ENCODE assay signal across 9 cellular contexts in genomic region chr1:2528611-2528965, GRCh38. TPM values are rescaled to one million over a fixed set of nuclear protein-coding genes. Genes with fewer than 3 reads are reported as not detected.
DNase-seq lines count a peak whose midpoint lies in the region; FAIRE-seq and TF ChIP-seq lines count a peak whose summit lies in the region.
"Had no signal": no experiment of that assay in that cellular context is flagged by ENCODE, and none has a peak within 500 bp of the region (broad histone marks: within the 10 kb centered on the region; RNA-seq: fewer than 3 reads in every experiment).

No MANE protein-coding gene starts in this region.

- H3K4me1 ChIP-seq in CD8-positive, alpha-beta memory T cell (ENCODE audit: insufficient read depth, low read length), result peaks cover 46% of the 10 kb centered on the region
- H3K4me1 ChIP-seq in H1 (replicated peaks in 1 of 4; ENCODE audit: control insufficient read depth in 3 of 4, insufficient read depth in 4 of 4, low read length in 3 of 4) (peaks cover 0 to 38% (median 20%) of the 10 kb centered on the region in 4 experiments; a peak in 6 of 7 replicates), neural progenitor cell (peaks cover 54% of the 10 kb centered on the region)

- H4K8ac ChIP-seq in H1 (ENCODE audit: extremely low read depth, insufficient read depth, low read length), result no peak overlapping the region

- H3K9me3 Mint-ChIP-seq in CD8-positive, alpha-beta memory T cell, result no peaks in the 10 kb centered on the region
- no peaks in the 10 kb centered on the region for H3K9me3 Mint-ChIP-seq in neural progenitor cell

- H4K91ac ChIP-seq in H1 (replicated peaks; ENCODE audit: insufficient read length, low read length), result no peak overlapping the region

- peaks cover 18% of the 10 kb centered on the region for H3K27me3 ChIP-seq in CD8-positive, alpha-beta memory T cell (ENCODE audit: insufficient read depth, low read length, poor library complexity, severe bottlenecking)
- H3K27me3 ChIP-seq in H1 (replicated peaks in 1 of 4; ENCODE audit: control insufficient read depth in 3 of 4, extremely low read depth in 1 of 4, insufficient read depth in 3 of 4, low read length in 3 of 4), result peaks cover 30 to 69% (median 63%) of the 10 kb centered on the region in 4 experiments
- H3K27me3 ChIP-seq in neural progenitor cell, result peaks cover 71% of the 10 kb centered on the region

- TF ChIP-seq POLR2A in H1 (IDR thresholded peaks at IDR 0.05; ENCODE audit: control extremely low read depth in 1 of 2, low read depth in 2 of 2, low read length in 2 of 2), result no peak

- H2AK5ac ChIP-seq in H1 (ENCODE audit: low read depth, low read length), result no peak overlapping the region

- no peak overlapping the region for H2BK15ac ChIP-seq in H1 (ENCODE audit: low read length)

- H4K5ac ChIP-seq in H1 (ENCODE audit: insufficient read length, low read depth, low read length), result no peak overlapping the region

- H3K56ac ChIP-seq in H1 (replicated peaks; ENCODE audit: insufficient read length, low read depth, low read length), result no peak overlapping the region

- H2BK12ac ChIP-seq in H1 (ENCODE audit: low read depth, low read length), result 0 out of 2 replicates have a peak overlapping the region, but pooled peaks have one; percentile 27

- peaks cover 0 to 7% (median 0%) of the 10 kb centered on the region in 3 donors for H3K36me3 Mint-ChIP-seq in CD8-positive, alpha-beta memory T cell
- no peaks in the 10 kb centered on the region for H3K36me3 Mint-ChIP-seq in neural progenitor cell

- TF ChIP-seq EP300 in H1 (IDR thresholded peaks at IDR 0.05; ENCODE audit: borderline replicate concordance in 1 of 2, low read depth in 2 of 2, low read length in 2 of 2), result no peak

- H2AFZ ChIP-seq in H1 (ENCODE audit: low read length), result no peak overlapping the region
- H2AFZ ChIP-seq in neural progenitor cell (replicated peaks), result no peak overlapping the region

- H4K20me1 ChIP-seq in H1 (replicated peaks in 1 of 2; ENCODE audit: control insufficient read depth in 1 of 2, insufficient read depth in 2 of 2, low read length in 2 of 2), result peaks cover 19 to 34% of the 10 kb centered on the region in 2 experiments
- peaks cover 54% of the 10 kb centered on the region for H4K20me1 ChIP-seq in neural progenitor cell (ENCODE audit: low read depth)

- POLR2A ChIA-PET in CD8-positive, alpha-beta memory T cell (lab: Charles Lee), result interaction anchor here (0.8 to 1.8 kb wide), 2 partner anchors 19 to 57 kb away, joined by 3 to 6 read pairs; no protein-coding TSS in a partner anchor
- POLR2A ChIA-PET in RWPE1 (lab: Yijun Ruan, JAX; ENCODE audit: low non-redundant PET) (no interaction called here), H1 (lab: Charles Lee; ENCODE audit: partially characterized antibody) (interaction anchor here (0.9 to 1.4 kb wide), 3 partner anchors 24 to 57 kb away, joined by 3 to 5 read pairs (median 4); no protein-coding TSS in a partner anchor)

- peaks cover 14 to 21% of the 10 kb centered on the region in 2 donors for H3K27me3 Mint-ChIP-seq in CD8-positive, alpha-beta memory T cell
- peaks cover 19% of the 10 kb centered on the region for H3K27me3 Mint-ChIP-seq in neural progenitor cell (ENCODE audit: insufficient read depth, low read depth)

- H3K4me3 Mint-ChIP-seq in CD8-positive, alpha-beta memory T cell, result peak overlapping the region in 6 of 7 donors; percentile 68 to 88 (median 80)
- H3K4me3 Mint-ChIP-seq in neural progenitor cell, result peak overlapping the region; percentile 96

- H2BK120ac ChIP-seq in H1 (replicated peaks; ENCODE audit: low read depth, low read length), result no peak overlapping the region

- peaks cover 17% of the 10 kb centered on the region for H3K79me1 ChIP-seq in H1 (ENCODE audit: low read depth, low read length)

- H3K4me1 Mint-ChIP-seq in CD8-positive, alpha-beta memory T cell, result peaks cover 27 to 47% (median 29%) of the 10 kb centered on the region in 3 donors
- H3K4me1 Mint-ChIP-seq in neural progenitor cell, result peaks cover 54% of the 10 kb centered on the region

- H2BK5ac ChIP-seq in H1 (ENCODE audit: low read depth, low read length), result no peak overlapping the region

- H3K23ac ChIP-seq in H1 (ENCODE audit: insufficient read length), result no peak overlapping the region

- FAIRE-seq in H1 (lab: Jason Lieb, UNC), result no peak

- peak overlapping the region; percentile 67 for H3K4ac ChIP-seq in H1 (replicated peaks; ENCODE audit: insufficient read length, low read depth, low read length)

- no peak overlapping the region for H3K14ac ChIP-seq in H1 (ENCODE audit: insufficient read length)

- H3K36me3 ChIP-seq in CD8-positive, alpha-beta memory T cell (ENCODE audit: insufficient read depth, low read length), result no peaks in the 10 kb centered on the region
- H3K36me3 ChIP-seq in H1 (ENCODE audit: control insufficient read depth in 2 of 4, insufficient read depth in 4 of 4, low read length in 3 of 4) (no peaks in the 10 kb centered on the region), neural progenitor cell (no peaks in the 10 kb centered on the region)

- no peak for DNase-seq in CD8-positive, alpha-beta memory T cell
- DNase-seq in RWPE1 (ENCODE audit: low spot score) (no peak), H1 (ENCODE audit: low read depth in 1 of 2, low spot score in 2 of 2) (no peak), neural progenitor cell (ENCODE audit: low spot score) (no peak), D341Med (ENCODE audit: low spot score) (no peak), DMS53 (lab: John Stamatoyannopoulos, UW) (no peak), RPMI8226 (no peak)
- no peak for DNase-seq in activated CD8-positive, alpha-beta memory T cell treated with anti-CD3 and anti-CD28 coated beads for 24 hours
- DNase-seq: NCI-H524 had no signal

- no peak overlapping the region; the same call in 1 of the 2 replicates for H3K18ac ChIP-seq in H1 (ENCODE audit: extremely low read depth, low read length)

- H3K9ac ChIP-seq in H1 (replicated peaks in 1 of 4; ENCODE audit: extremely low read depth in 1 of 4, low read depth in 3 of 4, low read length in 3 of 4) (no peak overlapping the region), neural progenitor cell (no peak overlapping the region)

- no peak for TF ChIP-seq CTCF in RWPE1 (conservative IDR thresholded peaks at IDR 0.05; ENCODE audit: low read depth)
- no peak for TF ChIP-seq CTCF in H1 (IDR thresholded peaks at IDR 0.05; ENCODE audit: control extremely low read depth in 1 of 3, insufficient read depth in 1 of 3, low read depth in 1 of 3, low read length in 3 of 3)
- no peak for TF ChIP-seq CTCF in neural progenitor cell (IDR thresholded peaks at IDR 0.05)

- no peak overlapping the region for H3K4me3 ChIP-seq in CD8-positive, alpha-beta memory T cell (ENCODE audit: low read length)
- peak overlapping the region in 1 of 4 experiments; percentile 52; a peak in 1 of 8 replicates for H3K4me3 ChIP-seq in H1 (ENCODE audit: extremely low read depth in 1 of 4, insufficient read depth in 2 of 4, low read depth in 3 of 4, low read length in 4 of 4)
- peak overlapping the region; percentile 62 for H3K4me3 ChIP-seq in neural progenitor cell

- CTCF ChIA-PET in CD8-positive, alpha-beta memory T cell (lab: Charles Lee), result interaction anchor here (1.9 to 7.1 kb wide), 2 partner anchors 15 to 113 kb away, joined by 6 to 134 read pairs; no protein-coding TSS in a partner anchor
- CTCF ChIA-PET in RWPE1 (lab: Yijun Ruan, JAX) (interaction anchor here (0.7 kb wide), 2 partner anchors 23 to 36 kb away, joined by 3 read pairs; no protein-coding TSS in a partner anchor), H1 (lab: Charles Lee; ENCODE audit: partially characterized antibody) (interaction anchor here (0.6 to 2.0 kb wide), 6 partner anchors 10 to 98 kb away, joined by 3 to 11 read pairs (median 4); partner anchors contain the start of gene TNFRSF14)

- no peaks in the 10 kb centered on the region for H3K9me3 ChIP-seq in CD8-positive, alpha-beta memory T cell (ENCODE audit: low read length)
- H3K9me3 ChIP-seq in H1 (ENCODE audit: insufficient read depth in 2 of 2, low read depth in 1 of 2, low read length in 1 of 2) (no peaks in the 10 kb centered on the region), neural progenitor cell (ENCODE audit: low read depth) (no peaks in the 10 kb centered on the region)

- no peak overlapping the region for H3K27ac ChIP-seq in CD8-positive, alpha-beta memory T cell (ENCODE audit: low read depth, low read length)
- peak overlapping the region; percentile 93 for H3K27ac ChIP-seq in RWPE1
- no peak overlapping the region for H3K27ac ChIP-seq in H1 (ENCODE audit: low read depth, low read length)
- H3K27ac ChIP-seq in neural progenitor cell, result no peak overlapping the region

- 73% methylated on average over 9 of the region's 10 CpGs; no CpG with 5 or more reads in 1 of the 2 experiments for WGBS in H1 (ENCODE audit: extremely low coverage in 1 of 2, insufficient coverage in 1 of 2, insufficient read length in 1 of 2, insufficient replicate concordance in 2 of 2, low coverage in 1 of 2, low lambda C conversion rate in 2 of 2, missing lambda C conversion rate in 1 of 2), 2 experiments

- 0 out of 2 replicates have a peak overlapping the region, but pooled peaks have one; percentile 18 for H2BK20ac ChIP-seq in H1 (ENCODE audit: low read length)

- peaks cover 23% of the 10 kb centered on the region for H3F3A ChIP-seq in neural progenitor cell (ENCODE audit: low read depth)

- H3K23me2 ChIP-seq in H1 (ENCODE audit: low read depth, low read length), result peaks cover 7% of the 10 kb centered on the region; the same call in 1 of the 2 replicates

- peak overlapping the region in 1 of 8 donors; percentile 38 for H3K27ac Mint-ChIP-seq in CD8-positive, alpha-beta memory T cell
- no peak overlapping the region for H3K27ac Mint-ChIP-seq in neural progenitor cell

- H3K79me2 ChIP-seq in H1 (ENCODE audit: control insufficient read depth in 1 of 2, insufficient read depth in 2 of 2, low read length in 2 of 2), result peaks cover 10 to 24% of the 10 kb centered on the region in 2 experiments
- H3K79me2 ChIP-seq in neural progenitor cell (ENCODE audit: low read depth), result peaks cover 24% of the 10 kb centered on the region

- TF ChIP-seq RAD21 in H1 (IDR thresholded peaks at IDR 0.05 in 1 of 2, conservative IDR thresholded peaks at IDR 0.05 in 1 of 2; ENCODE audit: low read depth in 2 of 2, low read length in 2 of 2), result no peak

- H3K4me2 ChIP-seq in H1 (ENCODE audit: insufficient read depth in 1 of 2, low read depth in 2 of 2, low read length in 2 of 2), result peak overlapping the region; percentile 53 to 89; a peak in 3 of 4 replicates
- H3K4me2 ChIP-seq in neural progenitor cell, result peak overlapping the region; percentile 81

RNA-seq across cellular contexts. Expression of gene HES5, which starts 1.5 kb away (rescaled TPM):
- total RNA-seq in CD8-positive, alpha-beta memory T cell, result not detected
- polyA plus RNA-seq in CD8-positive, alpha-beta memory T cell, result not detected
- 0.22 and 0.25 TPM in 2 replicates for total RNA-seq in H1 (2021; fragmentation: NEBNext Ultra II Directional; extraction: Animal tissue kit (Norgen Biotek cat#: 25700))
- polyA plus RNA-seq in H1 (2011; rRNA removed), result 0.08 TPM in 1 of 2 replicates, not detected in the other
- polyA plus RNA-seq in H1 (2011; cell fraction: cytosol; rRNA removed), result 0.05 TPM
- 0.17 TPM for polyA plus RNA-seq in H1 (2011; cell fraction: nucleus; rRNA removed)
- polyA plus RNA-seq in H1 (2012, experiment 1 of 2), result 0.13 to 0.29 TPM in 2 of 4 replicates, not detected in the others
- 0.13 TPM for polyA plus RNA-seq in H1 (2012, experiment 2 of 2)
- polyA plus RNA-seq in H1 (2013, experiment 1 of 2), result 0.04 TPM
- polyA plus RNA-seq in H1 (2013, experiment 2 of 2), result 0.04 TPM
- polyA minus RNA-seq in H1 (2011; rRNA and poly(A)+ RNA removed), result 0.28 TPM in 1 of 2 replicates, not detected in the other
- polyA minus RNA-seq in H1 (2011; cell fraction: cytosol; rRNA and poly(A)+ RNA removed), result not detected
- polyA minus RNA-seq in H1 (2011; cell fraction: nucleus; rRNA and poly(A)+ RNA removed), result not detected
- total RNA-seq in neural progenitor cell (ENCODE audit: low replicate concordance), result 6.4 and 28.2 TPM in 2 replicates

RNA-seq across cellular contexts. Expression of gene PANK4, which starts 2.2 kb away (rescaled TPM):
- total RNA-seq in CD8-positive, alpha-beta memory T cell, result 10 to 100 TPM; 40.3 to 46.3 TPM
- polyA plus RNA-seq in CD8-positive, alpha-beta memory T cell, result 25.0 TPM
- total RNA-seq in H1 (2021; fragmentation: NEBNext Ultra II Directional; extraction: Animal tissue kit (Norgen Biotek cat#: 25700)), result 29.7 and 35.4 TPM in 2 replicates
- polyA plus RNA-seq in H1 (2011; rRNA removed), result 20.1 and 24.4 TPM in 2 replicates
- polyA plus RNA-seq in H1 (2011; cell fraction: cytosol; rRNA removed), result 24.0 TPM
- 110 TPM for polyA plus RNA-seq in H1 (2011; cell fraction: nucleus; rRNA removed)
- polyA plus RNA-seq in H1 (2012, experiment 1 of 2), result 20.2 to 27.0 TPM (median 21.6 TPM) in 4 replicates
- 14.8 TPM for polyA plus RNA-seq in H1 (2012, experiment 2 of 2)
- polyA plus RNA-seq in H1 (2013, experiment 1 of 2), result 12.0 TPM
- 11.1 TPM for polyA plus RNA-seq in H1 (2013, experiment 2 of 2)
- polyA minus RNA-seq in H1 (2011; rRNA and poly(A)+ RNA removed), result 24.4 and 25.4 TPM in 2 replicates
- polyA minus RNA-seq in H1 (2011; cell fraction: cytosol; rRNA and poly(A)+ RNA removed), result 24.7 TPM
- 116 TPM for polyA minus RNA-seq in H1 (2011; cell fraction: nucleus; rRNA and poly(A)+ RNA removed)
- 30.6 and 53.9 TPM in 2 replicates for total RNA-seq in neural progenitor cell (ENCODE audit: low replicate concordance)

RNA-seq across cellular contexts. Expression of gene TNFRSF14, which starts 27.6 kb away (rescaled TPM):
- total RNA-seq in CD8-positive, alpha-beta memory T cell, result 100 to 1,000 TPM; 164 to 168 TPM
- 51.6 TPM for polyA plus RNA-seq in CD8-positive, alpha-beta memory T cell
- 0.50 and 0.65 TPM in 2 replicates for total RNA-seq in H1 (2021; fragmentation: NEBNext Ultra II Directional; extraction: Animal tissue kit (Norgen Biotek cat#: 25700))
- 0.13 and 0.36 TPM in 2 replicates for polyA plus RNA-seq in H1 (2011; rRNA removed)
- 0.43 TPM for polyA plus RNA-seq in H1 (2011; cell fraction: cytosol; rRNA removed)
- polyA plus RNA-seq in H1 (2011; cell fraction: nucleus; rRNA removed), result 1.1 TPM
- polyA plus RNA-seq in H1 (2012, experiment 1 of 2), result 0.17 to 0.35 TPM (median 0.24 TPM) in 3 of 4 replicates, not detected in the other
- polyA plus RNA-seq in H1 (2012, experiment 2 of 2), result not detected
- 0.08 TPM for polyA plus RNA-seq in H1 (2013, experiment 1 of 2)
- 0.09 TPM for polyA plus RNA-seq in H1 (2013, experiment 2 of 2)
- 0.22 and 0.32 TPM in 2 replicates for polyA minus RNA-seq in H1 (2011; rRNA and poly(A)+ RNA removed)
- polyA minus RNA-seq in H1 (2011; cell fraction: cytosol; rRNA and poly(A)+ RNA removed), result not detected
- polyA minus RNA-seq in H1 (2011; cell fraction: nucleus; rRNA and poly(A)+ RNA removed), result 1.5 TPM
- 0.65 TPM in 1 of 2 replicates, not detected in the other for total RNA-seq in neural progenitor cell (ENCODE audit: low replicate concordance)

RNA-seq across cellular contexts. Expression of gene PLCH2, which starts 52.5 kb away (rescaled TPM):
- total RNA-seq in CD8-positive, alpha-beta memory T cell, result 1 to 10 TPM; 2.5 TPM
- 2.8 TPM for polyA plus RNA-seq in CD8-positive, alpha-beta memory T cell
- 0.19 TPM in 2 replicates for total RNA-seq in H1 (2021; fragmentation: NEBNext Ultra II Directional; extraction: Animal tissue kit (Norgen Biotek cat#: 25700))
- polyA plus RNA-seq in H1 (2011; rRNA removed), result 0.14 TPM in 2 replicates
- polyA plus RNA-seq in H1 (2011; cell fraction: cytosol; rRNA removed), result 0.12 TPM
- 0.54 TPM for polyA plus RNA-seq in H1 (2011; cell fraction: nucleus; rRNA removed)
- polyA plus RNA-seq in H1 (2012, experiment 1 of 2), result 0.06 to 0.16 TPM (median 0.14 TPM) in 4 replicates
- polyA plus RNA-seq in H1 (2012, experiment 2 of 2), result 0.07 TPM
- 0.10 TPM for polyA plus RNA-seq in H1 (2013, experiment 1 of 2)
- polyA plus RNA-seq in H1 (2013, experiment 2 of 2), result 0.07 TPM
- polyA minus RNA-seq in H1 (2011; rRNA and poly(A)+ RNA removed), result 0.05 and 0.16 TPM in 2 replicates
- not detected for polyA minus RNA-seq in H1 (2011; cell fraction: cytosol; rRNA and poly(A)+ RNA removed)
- 0.30 TPM for polyA minus RNA-seq in H1 (2011; cell fraction: nucleus; rRNA and poly(A)+ RNA removed)
- total RNA-seq in neural progenitor cell (ENCODE audit: low replicate concordance), result 0.54 and 2.0 TPM in 2 replicates

RNA-seq across cellular contexts. Expression of gene PRXL2B, which starts 58.0 kb away (rescaled TPM):
- total RNA-seq in CD8-positive, alpha-beta memory T cell, result 10 to 100 TPM; 41.3 to 45.5 TPM
- polyA plus RNA-seq in CD8-positive, alpha-beta memory T cell, result 23.2 TPM
- 44.4 and 46.0 TPM in 2 replicates for total RNA-seq in H1 (2021; fragmentation: NEBNext Ultra II Directional; extraction: Animal tissue kit (Norgen Biotek cat#: 25700))
- 35.3 and 54.6 TPM in 2 replicates for polyA plus RNA-seq in H1 (2011; rRNA removed)
- 39.9 TPM for polyA plus RNA-seq in H1 (2011; cell fraction: cytosol; rRNA removed)
- 87.5 TPM for polyA plus RNA-seq in H1 (2011; cell fraction: nucleus; rRNA removed)
- polyA plus RNA-seq in H1 (2012, experiment 1 of 2), result 35.5 to 45.3 TPM (median 42.8 TPM) in 4 replicates
- 46.9 TPM for polyA plus RNA-seq in H1 (2012, experiment 2 of 2)
- polyA plus RNA-seq in H1 (2013, experiment 1 of 2), result 27.5 TPM
- 26.7 TPM for polyA plus RNA-seq in H1 (2013, experiment 2 of 2)
- 15.9 and 21.5 TPM in 2 replicates for polyA minus RNA-seq in H1 (2011; rRNA and poly(A)+ RNA removed)
- 18.1 TPM for polyA minus RNA-seq in H1 (2011; cell fraction: cytosol; rRNA and poly(A)+ RNA removed)
- 16.7 TPM for polyA minus RNA-seq in H1 (2011; cell fraction: nucleus; rRNA and poly(A)+ RNA removed)
- 10.0 and 29.6 TPM in 2 replicates for total RNA-seq in neural progenitor cell (ENCODE audit: low replicate concordance)

Comparison
In these comparisons a context has a peak if more than half of its experiments do, and no peak if none do; other contexts are left out.
1. RNA of gene TNFRSF14, which starts 27.6 kb away (total RNA-seq): 164 to 168 TPM in CD8-positive, alpha-beta memory T cell; 0.50 to 0.65 TPM in H1 and 0.65 TPM in neural progenitor cell; every median in the first group is over 100 times any median in the second.